Comparison of ENCODE assay signal across 8 cellular contexts in the genomic region with DNA sequence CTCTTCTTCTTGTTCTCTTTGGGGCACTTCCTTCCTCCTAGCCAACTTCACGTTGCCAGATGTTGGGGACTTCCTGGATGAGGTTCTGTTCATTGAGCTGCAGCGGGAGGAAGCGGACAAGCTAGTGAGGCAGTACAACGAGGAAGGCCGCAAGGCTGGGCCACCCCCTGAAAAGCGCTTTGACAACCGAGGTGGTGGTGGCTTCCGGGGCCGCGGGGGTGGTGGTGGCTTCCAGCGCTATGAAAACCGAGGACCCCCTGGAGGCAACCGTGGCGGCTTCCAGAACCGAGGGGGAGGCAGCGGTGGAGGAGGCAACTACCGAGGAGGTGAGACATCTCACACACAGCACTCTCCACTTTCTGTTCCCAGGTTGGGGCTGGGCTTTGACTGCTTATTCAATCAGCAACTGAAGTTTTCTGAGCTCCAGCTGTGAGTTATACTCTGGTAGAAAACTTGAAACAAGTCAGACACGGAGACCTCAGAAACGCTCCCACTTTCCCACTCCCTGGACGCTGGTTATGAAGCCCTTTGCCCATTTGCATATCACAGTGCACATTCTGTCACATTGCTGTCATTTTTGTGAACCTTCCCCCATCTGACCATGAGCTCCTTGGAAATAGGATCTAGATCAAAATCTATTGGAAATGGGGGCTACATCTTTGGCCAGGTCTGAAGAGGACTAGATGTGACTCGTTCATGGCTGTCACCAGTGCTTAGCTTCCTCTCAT. TPM values are rescaled to one million over a fixed set of nuclear protein-coding genes. Genes with fewer than 3 reads are reported as not detected.
DNase-seq lines count a peak whose midpoint lies in the region; ATAC-seq and TF ChIP-seq lines count a peak whose summit lies in the region.

No MANE protein-coding gene starts in this region.

- no peaks in the 10 kb centered on the region for H3K9me3 ChIP-seq in CD4-positive, CD25-positive, alpha-beta regulatory T cell (ENCODE audit: control insufficient read depth in 2 of 2, low read length in 2 of 2)
- no peaks in the 10 kb centered on the region for H3K9me3 ChIP-seq in mammary epithelial cell (replicated peaks; ENCODE audit: insufficient read depth, low read length)

- DNase-seq in CD4-positive, CD25-positive, alpha-beta regulatory T cell: peak in 2 of 3 donors; percentile 39 to 70
- peak; percentile 67 for DNase-seq in MV-4-11 (lab: John Stamatoyannopoulos, UW)
- peak; percentile 87 for DNase-seq in activated effector memory CD4-positive, alpha-beta T cell treated with anti-CD3 and anti-CD28 coated beads, Interleukin-2, amount 50 U/mL, for 16 hours
- peak; percentile 60 for DNase-seq in stimulated activated CD4-positive, alpha-beta T cell treated with anti-CD3 and anti-CD28 coated beads, Interleukin-12 subunit alpha, Interleukin-12 subunit beta, amount 100 ng/mL, for 4 hours
- no peak for DNase-seq in NCI-H2081 treated with DMSO at 0.1 percent for 48 hours (lab: John Stamatoyannopoulos, UW)
- no peak for DNase-seq in CD1c-positive myeloid dendritic cell (ENCODE audit: extremely low spot score)
- DNase-seq in mammary epithelial cell: no peak

- peak overlapping the region; percentile 90 to 97 (median 96) for H3K27ac Mint-ChIP-seq in CD4-positive, CD25-positive, alpha-beta regulatory T cell

- no peak overlapping the region for H3K4me2 ChIP-seq in mammary epithelial cell (ENCODE audit: insufficient read depth, low read depth, low read length)

- H3K4me3 ChIP-seq in CD4-positive, CD25-positive, alpha-beta regulatory T cell (ENCODE audit: low read depth, low read length): peak overlapping the region; percentile 4
- no peak overlapping the region for H3K4me3 ChIP-seq in mammary epithelial cell (replicated peaks in 1 of 3; ENCODE audit: insufficient read depth in 1 of 3, low read depth in 2 of 3, low read length in 3 of 3)

- intact Hi-C loops in mammary epithelial cell (cut with micrococcal nuclease): no loop called here

- peaks cover 13% of the 10 kb centered on the region for H3K79me2 ChIP-seq in mammary epithelial cell (ENCODE audit: insufficient read depth, low read length)

- peaks cover 78% of the 10 kb centered on the region for H3K36me3 ChIP-seq in CD4-positive, CD25-positive, alpha-beta regulatory T cell (ENCODE audit: control insufficient read depth, insufficient read depth, low read length)
- peaks cover 47% of the 10 kb centered on the region for H3K36me3 ChIP-seq in mammary epithelial cell (ENCODE audit: insufficient read depth, low read length)

- H4K20me1 ChIP-seq in mammary epithelial cell (ENCODE audit: insufficient read depth, low read length): no peaks in the 10 kb centered on the region

- in situ Hi-C loops in mammary epithelial cell (cut with MboI; ENCODE audit: low sequenced_read_pairs in 2 of 2): loop anchor here in 1 of 2 donors (25.0 kb wide), 1 partner anchor 260 kb away; no protein-coding TSS in a partner anchor

- no peak overlapping the region for H3K9ac ChIP-seq in mammary epithelial cell (ENCODE audit: insufficient read depth, low read length)

- H3K27ac ChIP-seq in CD4-positive, CD25-positive, alpha-beta regulatory T cell (ENCODE audit: insufficient read depth, low read length, poor library complexity, severe bottlenecking): peak overlapping the region; percentile 76
- no peak overlapping the region for H3K27ac ChIP-seq in mammary epithelial cell (ENCODE audit: insufficient read depth, low read depth, low read length)

- 74% methylated on average over 11 of the region's 21 CpGs for WGBS in mammary epithelial cell (ENCODE audit: low coverage, missing lambda C conversion rate)

- peak overlapping the region; percentile 36 to 86 (median 80) for H3K4me3 Mint-ChIP-seq in CD4-positive, CD25-positive, alpha-beta regulatory T cell

- no peaks in the 10 kb centered on the region for H3K9me3 Mint-ChIP-seq in CD4-positive, CD25-positive, alpha-beta regulatory T cell

- no peaks in the 10 kb centered on the region for H3K27me3 Mint-ChIP-seq in CD4-positive, CD25-positive, alpha-beta regulatory T cell

- H2AFZ ChIP-seq in mammary epithelial cell (ENCODE audit: low read depth, low read length): no peak overlapping the region

- TF ChIP-seq CTCF in mammary epithelial cell (conservative IDR thresholded peaks at IDR 0.05 in 1 of 2, IDR thresholded peaks at IDR 0.05 in 1 of 2; ENCODE audit: extremely low read depth in 1 of 2, insufficient read depth in 1 of 2, low read depth in 1 of 2, low read length in 2 of 2): no peak

- peaks cover 54% of the 10 kb centered on the region for H3K36me3 Mint-ChIP-seq in CD4-positive, CD25-positive, alpha-beta regulatory T cell

- BruUV-seq in mammary epithelial cell (replicated peaks; lab: Mats Ljungman, UMichigan): no TSS peak

- dilution Hi-C loops in mammary epithelial cell (cut with HindIII; ENCODE audit: low sequenced_read_pairs): no loop called here

- peaks cover 10 to 98% (median 67%) of the 10 kb centered on the region in 4 donors for H3K4me1 Mint-ChIP-seq in CD4-positive, CD25-positive, alpha-beta regulatory T cell

- CTCF ChIA-PET in mammary epithelial cell (lab: Charles Lee; ENCODE audit: low non-redundant PET): no interaction called here

- H3K27me3 ChIP-seq in CD4-positive, CD25-positive, alpha-beta regulatory T cell (ENCODE audit: control insufficient read depth, insufficient read depth, low read length): no peaks in the 10 kb centered on the region
- no peaks in the 10 kb centered on the region for H3K27me3 ChIP-seq in mammary epithelial cell (ENCODE audit: insufficient read depth, low read length)

- peaks cover 75% of the 10 kb centered on the region for H3K4me1 ChIP-seq in CD4-positive, CD25-positive, alpha-beta regulatory T cell (ENCODE audit: control insufficient read depth, insufficient read depth, low read length, poor library complexity, severe bottlenecking)
- no peaks in the 10 kb centered on the region for H3K4me1 ChIP-seq in mammary epithelial cell (ENCODE audit: insufficient read depth, low read length)

- peak; percentile 43 to 44 for ATAC-seq in CD4-positive, CD25-positive, alpha-beta regulatory T cell (ENCODE audit: low read depth in 2 of 2)
- ATAC-seq in HG03439 (IDR thresholded peaks at IDR 0.05; ENCODE audit: unreplicated experiment): no peak

RNA-seq across cellular contexts. Expression of a gene that starts 7.2 kb away (rescaled TPM):
- total RNA-seq in CD4-positive, CD25-positive, alpha-beta regulatory T cell: 43.7 TPM
- 10 to 100 TPM; 17.7 to 21.8 (median 19.6) TPM for polyA plus RNA-seq in CD4-positive, CD25-positive, alpha-beta regulatory T cell
- 10 to 100 TPM; 10.8 to 24.8 TPM for total RNA-seq in mammary epithelial cell
- 9.5 TPM for polyA plus RNA-seq in mammary epithelial cell
- 34.4 TPM for polyA minus RNA-seq in mammary epithelial cell

RNA-seq across cellular contexts. Expression of a gene that starts 38.6 kb away (rescaled TPM):
- total RNA-seq in CD4-positive, CD25-positive, alpha-beta regulatory T cell: 354 TPM
- polyA plus RNA-seq in CD4-positive, CD25-positive, alpha-beta regulatory T cell: 10 to 100 TPM; 39.3 to 56.8 (median 45.4) TPM
- 100 to 1,000 TPM in 1 of 2 donors, 10 to 100 TPM in 1; 80.7 to 175 TPM for total RNA-seq in mammary epithelial cell
- polyA plus RNA-seq in mammary epithelial cell: 38.8 TPM
- 148 TPM for polyA minus RNA-seq in mammary epithelial cell

RNA-seq across cellular contexts. Expression of a gene that starts 50.9 kb away (rescaled TPM):
- 414 TPM for total RNA-seq in CD4-positive, CD25-positive, alpha-beta regulatory T cell
- 10 to 100 TPM; 31.6 to 51.8 (median 46.9) TPM for polyA plus RNA-seq in CD4-positive, CD25-positive, alpha-beta regulatory T cell
- 10 to 100 TPM in 1 of 2 donors, 1 to 10 TPM in 1; 9.8 to 84.1 TPM for total RNA-seq in mammary epithelial cell
- polyA plus RNA-seq in mammary epithelial cell: 9.8 TPM
- polyA minus RNA-seq in mammary epithelial cell: 52.0 TPM

Comparison
In these comparisons a context has a peak if more than half of its experiments do, and no peak if none do; other contexts are left out.
1. DNase-seq: peak in CD4-positive, CD25-positive, alpha-beta regulatory T cell (2 of 3), MV-4-11 (single experiment), activated effector memory CD4-positive, alpha-beta T cell treated with anti-CD3 and anti-CD28 coated beads, Interleukin-2, amount 50 U/mL, for 16 hours (single experiment) and stimulated activated CD4-positive, alpha-beta T cell treated with anti-CD3 and anti-CD28 coated beads, Interleukin-12 subunit alpha, Interleukin-12 subunit beta, amount 100 ng/mL, for 4 hours (single experiment); none in NCI-H2081 treated with DMSO at 0.1 percent for 48 hours (single experiment), CD1c-positive myeloid dendritic cell (single experiment) and mammary epithelial cell (single experiment).